ENCODE assay signal across 1 cellular context in the genomic region with DNA sequence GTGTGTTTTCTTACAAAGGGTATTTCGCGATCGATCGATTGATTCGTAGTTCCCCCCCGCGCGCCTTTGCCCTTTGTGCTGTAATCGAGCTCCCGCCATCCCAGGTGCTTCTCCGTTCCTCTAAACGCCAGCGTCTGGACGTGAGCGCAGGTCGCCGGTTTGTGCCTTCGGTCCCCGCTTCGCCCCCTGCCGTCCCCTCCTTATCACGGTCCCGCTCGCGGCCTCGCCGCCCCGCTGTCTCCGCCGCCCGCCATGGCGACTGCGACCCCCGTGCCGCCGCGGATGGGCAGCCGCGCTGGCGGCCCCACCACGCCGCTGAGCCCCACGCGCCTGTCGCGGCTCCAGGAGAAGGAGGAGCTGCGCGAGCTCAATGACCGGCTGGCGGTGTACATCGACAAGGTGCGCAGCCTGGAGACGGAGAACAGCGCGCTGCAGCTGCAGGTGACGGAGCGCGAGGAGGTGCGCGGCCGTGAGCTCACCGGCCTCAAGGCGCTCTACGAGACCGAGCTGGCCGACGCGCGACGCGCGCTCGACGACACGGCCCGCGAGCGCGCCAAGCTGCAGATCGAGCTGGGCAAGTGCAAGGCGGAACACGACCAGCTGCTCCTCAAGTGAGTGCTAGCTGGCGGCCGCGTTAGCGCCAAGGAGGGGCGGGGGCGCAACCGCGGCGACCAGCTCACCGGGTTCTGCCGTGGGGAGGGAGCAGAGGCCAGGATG.
TF ChIP-seq lines count a peak whose summit lies in the region.

No MANE protein-coding gene starts in this region.

TF ChIP-seq in K562, 482 proteins besides CTCF, POLR2A, EP300 and RAD21 (continued from another document):
- TF ChIP-seq ARID2 (IDR thresholded peaks at IDR 0.05) (no peak), CEBPB (tag; IDR thresholded peaks at IDR 0.05) (no peak), BCL6 (CRISPR knock-in tag; IDR thresholded peaks at IDR 0.05) (no peak), NFIX (CRISPR knock-in tag; IDR thresholded peaks at IDR 0.05; ENCODE audit: low read depth) (no peak), MTA2 (IDR thresholded peaks at IDR 0.05; ENCODE audit: low read depth) (no peak), ILK (tag; IDR thresholded peaks at IDR 0.05; ENCODE audit: borderline replicate concordance, low read depth) (no peak), EWSR1 (IDR thresholded peaks at IDR 0.05; ENCODE audit: borderline replicate concordance, low read depth, partially characterized antibody) (no peak), ZKSCAN8 (CRISPR knock-in tag; IDR thresholded peaks at IDR 0.05) (no peak), IRF2 (CRISPR knock-in tag; IDR thresholded peaks at IDR 0.05) (no peak), RAD51 (IDR thresholded peaks at IDR 0.05; ENCODE audit: borderline replicate concordance, low read depth) (no peak), PHF21A (IDR thresholded peaks at IDR 0.05; ENCODE audit: borderline replicate concordance, low read depth) (no peak), ZNF644 (tag; IDR thresholded peaks at IDR 0.05; ENCODE audit: low read depth) (no peak), ESRRB (CRISPR knock-in tag; IDR thresholded peaks at IDR 0.05; ENCODE audit: borderline replicate concordance) (no peak), ZNF77 (CRISPR knock-in tag; IDR thresholded peaks at IDR 0.05) (no peak), MEIS2 (IDR thresholded peaks at IDR 0.05; ENCODE audit: partially characterized antibody) (no peak), ZNF224 (CRISPR knock-in tag; IDR thresholded peaks at IDR 0.05) (0 out of 2 replicates have a peak, but pooled peaks have one; percentile 18), EGR1 (conservative IDR thresholded peaks at IDR 0.05) (peak; percentile 20; the same call in 1 of the 2 replicates)
- TF ChIP-seq, protein P1, sequence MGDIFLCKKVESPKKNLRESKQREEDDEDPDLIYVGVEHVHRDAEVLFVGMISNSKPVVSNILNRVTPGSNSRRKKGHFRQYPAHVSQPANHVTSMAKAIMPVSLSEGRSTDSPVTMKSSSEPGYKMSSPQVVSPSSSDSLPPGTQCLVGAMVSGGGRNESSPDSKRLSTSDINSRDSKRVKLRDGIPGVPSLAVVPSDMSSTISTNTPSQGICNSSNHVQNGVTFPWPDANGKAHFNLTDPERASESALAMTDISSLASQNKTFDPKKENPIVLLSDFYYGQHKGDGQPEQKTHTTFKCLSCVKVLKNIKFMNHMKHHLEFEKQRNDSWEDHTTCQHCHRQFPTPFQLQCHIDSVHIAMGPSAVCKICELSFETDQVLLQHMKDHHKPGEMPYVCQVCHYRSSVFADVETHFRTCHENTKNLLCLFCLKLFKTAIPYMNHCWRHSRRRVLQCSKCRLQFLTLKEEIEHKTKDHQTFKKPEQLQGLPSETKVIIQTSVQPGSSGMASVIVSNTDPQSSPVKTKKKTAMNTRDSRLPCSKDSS (IDR thresholded peaks at IDR 0.05; ENCODE audit: low read depth, partially characterized antibody): no peak
